Comparison of ENCODE assay signal across 1 cellular context in genomic region chr11:13338437-13339069, GRCh38.
TF ChIP-seq lines count a peak whose summit lies in the region.

No MANE protein-coding gene starts in this region.

TF ChIP-seq in A549, 52 proteins besides CTCF, POLR2A, EP300 and RAD21 (continued from another document):
- TF ChIP-seq E2F6 (IDR thresholded peaks at IDR 0.05; ENCODE audit: borderline replicate concordance, low read depth) (peak; percentile 28; the same call in 1 of the 2 replicates), FOXS1 (CRISPR knock-in tag; IDR thresholded peaks at IDR 0.05) (peak; percentile 73), ZNF302 (CRISPR knock-in tag; IDR thresholded peaks at IDR 0.05) (peak; percentile 90), TP53 (CRISPR knock-in tag; IDR thresholded peaks at IDR 0.05) (peak; percentile 85), MAFK (IDR thresholded peaks at IDR 0.05; ENCODE audit: partially characterized antibody) (peak; percentile 100), FOSB (CRISPR knock-in tag; IDR thresholded peaks at IDR 0.05) (peak; percentile 94), ZFP36 (IDR thresholded peaks at IDR 0.05; ENCODE audit: borderline replicate concordance, partially characterized antibody) (peak; percentile 92), RARB (CRISPR knock-in tag; IDR thresholded peaks at IDR 0.05) (peak; percentile 47), NFE2L2 (conservative IDR thresholded peaks at IDR 0.05; ENCODE audit: low read length) (peak; percentile 99), RCOR1 (IDR thresholded peaks at IDR 0.05; ENCODE audit: low read depth, low read length) (0 out of 2 replicates have a peak, but pooled peaks have one; percentile 50), HOXB5 (CRISPR knock-in tag; IDR thresholded peaks at IDR 0.05) (peak; percentile 91)
TF ChIP-seq in A549: peak in this region for 23.
